1 cellular context compared by ENCODE assay signal in genomic region chr10:7390689-7391110, GRCh38.
TF ChIP-seq lines count a peak whose summit lies in the region.

No MANE protein-coding gene starts in this region.

TF ChIP-seq in HEK293T, 16 proteins besides CTCF, POLR2A, EP300 and RAD21:
- TF ChIP-seq PKNOX1 (IDR thresholded peaks at IDR 0.05): peak; percentile 77
